In the genomic region with DNA sequence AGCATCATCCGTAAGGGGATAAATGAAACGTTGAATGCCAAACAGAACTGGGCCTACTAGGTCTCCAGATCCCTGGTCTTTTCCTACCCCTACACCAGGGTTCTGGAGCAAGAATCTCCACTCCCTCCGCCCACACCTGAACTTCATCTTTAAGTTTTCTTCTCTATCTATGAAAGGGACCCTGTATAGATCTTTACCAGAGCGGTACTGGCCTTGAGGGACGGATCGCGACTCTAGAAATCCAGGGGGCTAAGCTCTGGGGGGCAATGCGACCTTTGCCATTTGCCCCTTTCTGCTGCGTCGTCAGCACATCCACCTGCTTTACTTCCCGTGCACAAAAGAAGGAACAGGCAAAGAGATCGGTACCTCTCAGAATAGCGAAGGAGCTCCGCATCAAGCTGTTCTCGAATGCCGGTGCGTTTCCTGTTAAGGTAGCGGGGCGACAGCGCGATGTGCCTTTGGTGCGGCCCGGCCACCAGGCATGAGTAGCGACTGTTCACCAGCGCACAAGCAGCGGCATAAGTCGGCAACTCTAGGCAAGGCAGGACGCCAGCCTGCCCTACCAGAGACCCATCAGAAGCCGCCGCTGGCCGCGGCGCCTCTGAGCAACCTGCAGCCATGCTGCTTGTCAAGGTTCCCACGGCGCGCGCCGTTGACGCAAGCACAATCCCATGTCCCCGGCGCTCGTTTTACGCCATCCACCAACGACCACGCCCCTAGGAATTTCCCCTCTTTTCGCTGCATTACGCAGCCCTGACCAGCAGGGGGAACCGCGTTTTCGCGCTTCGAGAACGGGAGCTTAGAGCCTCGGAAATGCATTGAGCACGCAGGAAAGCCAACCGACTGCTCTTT, we compare ENCODE assay signal across 8 cellular contexts. TPM values are rescaled to one million over a fixed set of nuclear protein-coding genes. Genes with fewer than 3 reads are reported as not detected.
A peak's percentile ranks its signal among the peaks of the same experiment; 100 is the strongest.
DNase-seq lines count a peak whose midpoint lies in the region; ATAC-seq and TF ChIP-seq lines count a peak whose summit lies in the region.

A gene with protein sequence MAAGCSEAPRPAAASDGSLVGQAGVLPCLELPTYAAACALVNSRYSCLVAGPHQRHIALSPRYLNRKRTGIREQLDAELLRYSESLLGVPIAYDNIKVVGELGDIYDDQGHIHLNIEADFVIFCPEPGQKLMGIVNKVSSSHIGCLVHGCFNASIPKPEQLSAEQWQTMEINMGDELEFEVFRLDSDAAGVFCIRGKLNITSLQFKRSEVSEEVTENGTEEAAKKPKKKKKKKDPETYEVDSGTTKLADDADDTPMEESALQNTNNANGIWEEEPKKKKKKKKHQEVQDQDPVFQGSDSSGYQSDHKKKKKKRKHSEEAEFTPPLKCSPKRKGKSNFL (minus strand): TSS at position 641 of the 852 bp plus-strand sequence. CDS start 21 bp downstream, at position 620.

- H3K9me3 ChIP-seq in CD8-positive, alpha-beta T cell (ENCODE audit: low read length): no peaks in the 10 kb centered on the region
- H3K9me3 ChIP-seq in duodenal mucosa (ENCODE audit: control insufficient read depth in 1 of 2, low read length in 2 of 2): no peaks in the 10 kb centered on the region
- H3K9me3 ChIP-seq in right lobe of liver: no peaks in the 10 kb centered on the region

- peak within 1 kb of the TSS; percentile 86 for H3K4me3 ChIP-seq in CD8-positive, alpha-beta T cell (ENCODE audit: low read depth, low read length)
- H3K4me3 ChIP-seq in duodenal mucosa (ENCODE audit: low read depth in 1 of 2, low read length in 2 of 2) (peak within 1 kb of the TSS; percentile 96 to 99), right lobe of liver (peak within 1 kb of the TSS; percentile 68 to 96 (median 88))

- POLR2A ChIA-PET in CD8-positive, alpha-beta T cell (lab: Charles Lee): interaction anchor here (0.6 to 1.4 kb wide), 5 partner anchors 11 to 890 kb away, joined by 3 to 5 read pairs (median 3); no protein-coding TSS in a partner anchor

- no peaks in the 10 kb centered on the region for H3K9me3 Mint-ChIP-seq in CD8-positive, alpha-beta T cell

- peaks cover 56% of the 10 kb centered on the region for H3K4me1 Mint-ChIP-seq in CD8-positive, alpha-beta T cell (ENCODE audit: low read depth)

- no peaks in the 10 kb centered on the region for H3K27me3 ChIP-seq in CD8-positive, alpha-beta T cell (ENCODE audit: insufficient read depth, low read length)
- H3K27me3 ChIP-seq in duodenal mucosa (ENCODE audit: control insufficient read depth in 1 of 2, insufficient read depth in 2 of 2, low read length in 2 of 2) (peaks cover 0 to 2% of the 10 kb centered on the region in 2 donors), right lobe of liver (no peaks in the 10 kb centered on the region)

- peak within 1 kb of the TSS; percentile 99 for H3K4me3 Mint-ChIP-seq in CD8-positive, alpha-beta T cell

- peaks cover 13% of the 10 kb centered on the region for H3K36me3 Mint-ChIP-seq in CD8-positive, alpha-beta T cell

- H3K27ac Mint-ChIP-seq in CD8-positive, alpha-beta T cell: peak within 1 kb of the TSS; percentile 97

- H3K27ac ChIP-seq in CD8-positive, alpha-beta T cell (ENCODE audit: low read depth, low read length): peak within 1 kb of the TSS; percentile 82
- H3K27ac ChIP-seq in duodenal mucosa (ENCODE audit: low read depth, low read length) (peak within 1 kb of the TSS; percentile 36), right lobe of liver (peak within 1 kb of the TSS in 2 of 3 donors; percentile 33 to 66)

- peak; percentile 88 to 96 (median 91) for DNase-seq in CD8-positive, alpha-beta T cell
- DNase-seq in NCI-H82 (lab: John Stamatoyannopoulos, UW) (peak; percentile 97), right lobe of liver (peak; percentile 93 to 95 (median 94))
- peak; percentile 90 to 94 for DNase-seq in activated CD4-positive, alpha-beta T cell treated with anti-CD3 and anti-CD28 coated beads, Interleukin-2, amount 50 U/mL, for 48 hours
- DNase-seq in stimulated activated CD4-positive, alpha-beta T cell treated with anti-CD3 and anti-CD28 coated beads, Interleukin-4, amount 100 ng/mL, for 4 hours: peak; percentile 87 to 92

- H3K4me1 ChIP-seq in CD8-positive, alpha-beta T cell (ENCODE audit: insufficient read depth, low read length): peaks cover 31% of the 10 kb centered on the region
- H3K4me1 ChIP-seq in duodenal mucosa (ENCODE audit: control insufficient read depth in 1 of 2, insufficient read depth in 2 of 2, low read length in 2 of 2) (peaks cover 12 to 18% of the 10 kb centered on the region in 2 donors), right lobe of liver (peaks cover 0 to 17% (median 2%) of the 10 kb centered on the region in 4 donors)

- intact Hi-C loops in CD8-positive, alpha-beta T cell (cut with DNase I, micrococcal nuclease): loop anchor here (1.0 to 10.0 kb wide), 3 partner anchors 890 to 1766 kb away; partner anchors contain the start of genes SNX13 (in 1 of the 2) and SP4 (in 1 of the 2)
- intact Hi-C loops in right lobe of liver (cut with DNase I): no loop called here

- CTCF ChIA-PET in CD8-positive, alpha-beta T cell (lab: Charles Lee): interaction anchor here (0.7 to 3.0 kb wide), 8 partner anchors 9 to 890 kb away, joined by 3 to 30 read pairs (median 4); no protein-coding TSS in a partner anchor

- TF ChIP-seq CTCF in CD8-positive, alpha-beta T cell (IDR thresholded peaks at IDR 0.05): peak; percentile 73
- TF ChIP-seq CTCF in right lobe of liver (IDR thresholded peaks at IDR 0.05): peak; percentile 83 to 90 (median 86)

- 1% methylated on average over 29 of the region's 56 CpGs for whole genome bisulfite sequencing in right lobe of liver (ENCODE audit: insufficient coverage, low coverage, low lambda C conversion rate, missing lambda C conversion rate)

- no peaks in the 10 kb centered on the region for H3K36me3 ChIP-seq in CD8-positive, alpha-beta T cell (ENCODE audit: insufficient read depth, low read length)
- H3K36me3 ChIP-seq in duodenal mucosa (ENCODE audit: control insufficient read depth in 1 of 2, insufficient read depth in 2 of 2, low read length in 2 of 2) (no peaks in the 10 kb centered on the region), right lobe of liver (no peaks in the 10 kb centered on the region)

- peak; percentile 95 for ATAC-seq in CD8-positive, alpha-beta T cell
- ATAC-seq in GM19438 (IDR thresholded peaks at IDR 0.05; ENCODE audit: low read depth, unreplicated experiment) (peak; percentile 99), HG03575 (IDR thresholded peaks at IDR 0.05; ENCODE audit: extremely low read depth, insufficient number of reproducible peaks, low FRiP score, unreplicated experiment) (peak; percentile 76), right lobe of liver (peak; percentile 99 to 100 (median 100))

- peak within 1 kb of the TSS; percentile 81 to 86 for H3K9ac ChIP-seq in duodenal mucosa (ENCODE audit: low read depth in 1 of 2, low read length in 2 of 2)

- peak; percentile 87 for TF ChIP-seq POLR2A in right lobe of liver (IDR thresholded peaks at IDR 0.05)

- H3K27me3 Mint-ChIP-seq in CD8-positive, alpha-beta T cell (ENCODE audit: low read depth): no peaks in the 10 kb centered on the region

RNA-seq across cellular contexts. Expression of the gene that starts here (rescaled TPM):
- 10 to 100 TPM; 35.0 to 37.7 TPM for total RNA-seq in CD8-positive, alpha-beta T cell
- total RNA-seq in right lobe of liver: 10 to 100 TPM in 1 of 6 experiments, 1 to 10 TPM in 5; 2.9 to 10.1 (median 6.2) TPM

Comparison
In these comparisons a context has a peak if more than half of its experiments do, and no peak if none do; other contexts are left out.
1. Peak in every context shown above with its lines: DNase-seq, ATAC-seq, H3K4me3 ChIP-seq and H3K27ac ChIP-seq.
2. intact Hi-C loops: an anchor here in CD8-positive, alpha-beta T cell (1.0 to 10.0 kb wide); none called in right lobe of liver.